In genomic region chr1:7285856-7286454, GRCh38 we compare ENCODE assay signal across 29 cellular contexts.
"Had no signal": no experiment of that assay in that cellular context is flagged by ENCODE, and none has a peak within 500 bp of the region (broad histone marks: within the 10 kb centered on the region; RNA-seq: fewer than 3 reads in every experiment).

No MANE protein-coding gene starts in this region.

- H3K36me3 Mint-ChIP-seq: activated naive CD8-positive, alpha-beta T cell had no signal

- H3K9me3 ChIP-seq: body of pancreas, gastrocnemius medialis had no signal

- H3K27ac Mint-ChIP-seq: activated CD4-positive, alpha-beta T cell treated with anti-CD3 and anti-CD28 coated beads for 36 hours; activated CD8-positive, alpha-beta T cell treated with anti-CD3 and anti-CD28 coated beads for 36 hours; activated naive CD8-positive, alpha-beta T cell; activated T-helper 17 cell treated with anti-CD3 and anti-CD28 coated beads, Interleukin-2, amount 50 U/mL, for 72 hours; effector memory CD8-positive, alpha-beta T cell had no signal

- H3K36me3 ChIP-seq: gastrocnemius medialis had no signal

- H3K27me3 ChIP-seq: body of pancreas, gastrocnemius medialis had no signal

- H3K9me3 Mint-ChIP-seq: activated CD8-positive, alpha-beta T cell treated with anti-CD3 and anti-CD28 coated beads for 36 hours had no signal

- H3K4me1 ChIP-seq: body of pancreas had no signal

- DNase-seq: activated CD4-positive, alpha-beta T cell treated with anti-CD3 and anti-CD28 coated beads for 36 hours; activated CD4-positive, alpha-beta T cell treated with anti-CD3 and anti-CD28 coated beads, Interleukin-2, amount 50 U/mL, for 1 hour; activated CD4-positive, alpha-beta T cell treated with anti-CD3 and anti-CD28 coated beads, Interleukin-2, amount 50 U/mL, for 48 hours; activated CD4-positive, CD25-positive, alpha-beta regulatory T cell; activated CD4-positive, CD25-positive, alpha-beta regulatory T cell treated with anti-CD3 and anti-CD28 coated beads, Interleukin-2, amount 50 U/mL, for 72 hours; activated CD8-positive, alpha-beta memory T cell treated with anti-CD3 and anti-CD28 coated beads for 24 hours; activated CD8-positive, alpha-beta T cell treated with anti-CD3 and anti-CD28 coated beads for 36 hours; activated effector memory CD4-positive, alpha-beta T cell treated with Interleukin-2 at 50 U/mL for 16 hours; activated gamma-delta T cell treated with Interleukin-2 at 50 U/mL for 16 hours; activated naive CD4-positive, alpha-beta T cell treated with anti-CD3 and anti-CD28 coated beads, Interleukin-2, amount 50 U/mL, for 16 hours; activated naive CD4-positive, alpha-beta T cell treated with Interleukin-2 at 50 U/mL for 16 hours; activated T-cell treated with anti-CD3 and anti-CD28 coated beads, Interleukin-2, amount 50 U/mL, for 4 hours; amniotic stem cell; anterior cingulate cortex; body of pancreas; cortex of kidney; dermis blood vessel endothelial cell; effector CD4-positive, alpha-beta T cell; effector memory CD8-positive, alpha-beta T cell; foreskin fibroblast; gastrocnemius medialis; glutamatergic neuron; T-helper 2 cell had no signal

- FAIRE-seq: colon, endometrium, endothelial cell of umbilical vein had no signal

- H3K4me1 Mint-ChIP-seq: activated CD4-positive, alpha-beta T cell treated with anti-CD3 and anti-CD28 coated beads for 36 hours; activated T-helper 17 cell treated with anti-CD3 and anti-CD28 coated beads, Interleukin-2, amount 50 U/mL, for 72 hours had no signal

- H3K4me3 Mint-ChIP-seq: activated CD4-positive, alpha-beta T cell treated with anti-CD3 and anti-CD28 coated beads for 36 hours; activated CD8-positive, alpha-beta T cell treated with anti-CD3 and anti-CD28 coated beads for 36 hours; activated naive CD8-positive, alpha-beta T cell; activated T-cell treated with anti-CD3 and anti-CD28 coated beads, Interleukin-2, amount 50 U/mL, for 4 hours; activated T-helper 17 cell treated with anti-CD3 and anti-CD28 coated beads, Interleukin-2, amount 50 U/mL, for 72 hours; effector memory CD8-positive, alpha-beta T cell had no signal

- ATAC-seq: activated CD4-positive, alpha-beta T cell treated with anti-CD3 and anti-CD28 coated beads for 36 hours; activated CD8-positive, alpha-beta T cell treated with anti-CD3 and anti-CD28 coated beads for 36 hours; activated T-cell treated with anti-CD3 and anti-CD28 coated beads, Interleukin-2, amount 50 U/mL, for 4 hours; activated T-helper 17 cell treated with anti-CD3 and anti-CD28 coated beads, Interleukin-2, amount 50 U/mL, for 72 hours; body of pancreas; effector memory CD8-positive, alpha-beta T cell; gastrocnemius medialis had no signal

- H3K27ac ChIP-seq: body of pancreas, epithelial cell of prostate, gastrocnemius medialis had no signal

- H3K4me3 ChIP-seq: body of pancreas, gastrocnemius medialis had no signal
